In the genomic region with DNA sequence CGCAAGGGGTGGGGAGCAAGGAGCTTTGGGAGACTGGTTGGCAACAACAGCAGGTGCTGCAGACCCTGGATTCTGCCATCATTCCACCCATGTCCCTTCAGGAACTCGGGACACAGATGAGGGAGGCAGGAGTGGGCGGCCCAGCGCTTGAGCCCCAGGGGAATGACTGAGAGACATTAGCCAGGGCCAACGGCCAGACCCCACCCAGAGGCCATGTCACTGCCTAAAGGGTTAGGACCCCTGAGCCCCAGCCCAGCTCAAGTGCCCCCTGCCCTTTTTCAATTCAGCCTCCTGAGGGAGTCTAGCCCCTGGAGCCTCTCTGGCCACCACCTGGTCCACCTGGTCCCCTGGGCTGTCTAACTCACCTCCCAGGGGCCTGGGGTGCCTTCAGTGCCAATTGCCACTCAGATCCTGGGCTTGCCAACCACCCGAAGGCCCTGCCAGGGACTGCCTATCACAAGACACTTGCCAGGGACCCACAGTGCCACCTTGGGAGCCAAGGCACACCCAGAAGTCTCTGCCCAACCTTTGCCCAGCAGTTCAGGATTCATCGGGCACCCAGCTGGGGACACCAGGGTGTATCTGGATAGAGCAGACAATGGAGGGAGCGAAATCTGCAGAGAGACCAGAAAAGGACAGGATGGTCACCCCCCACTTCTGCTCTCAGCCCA, we compare ENCODE assay signal across 17 cellular contexts. TPM values are rescaled to one million over a fixed set of nuclear protein-coding genes. Genes with fewer than 3 reads are reported as not detected.
"Had no signal": no experiment of that assay in that cellular context is flagged by ENCODE, and none has a peak within 500 bp of the region (broad histone marks: within the 10 kb centered on the region; RNA-seq: fewer than 3 reads in every experiment).

No MANE protein-coding gene starts in this region.

- H3K4me1 ChIP-seq: lower lobe of right lung, right atrium auricular region, sigmoid colon had no signal

- H3K27ac Mint-ChIP-seq: dendritic cell treated with granulocyte-macrophage colony-stimulating factor and Interleukin-4, amounts not matched to agents 40 ng/mL and 50 ng/mL, for 4 days; memory B cell; mesothelial cell of epicardium had no signal

- H3K4me1 Mint-ChIP-seq: mesothelial cell of epicardium, neural crest cell had no signal

- H3K27me3 Mint-ChIP-seq: dendritic cell treated with granulocyte-macrophage colony-stimulating factor and Interleukin-4, amounts not matched to agents 40 ng/mL and 50 ng/mL, for 4 days; memory B cell had no signal

- H3K27me3 ChIP-seq: ovary, right atrium auricular region had no signal

- H3K27ac ChIP-seq: lower lobe of right lung, ovary, right atrium auricular region, sigmoid colon, skin epidermis had no signal

- DNase-seq: foreskin melanocyte; head of caudate nucleus; hippocampal formation; lower lobe of right lung; natural killer cell; nucleus accumbens; ovary; sigmoid colon; stimulated activated CD4-positive, alpha-beta T cell treated with anti-CD3 and anti-CD28 coated beads, Interleukin-12 subunit alpha, Interleukin-12 subunit beta, amount 100 ng/mL, for 4 hours; stimulated activated naive CD4-positive, alpha-beta T cell treated with Interleukin-2 at 50 U/mL for 16 hours; trophoblast cell had no signal

- H3K4me3 ChIP-seq: lower lobe of right lung, ovary, right atrium auricular region, sigmoid colon, skin epidermis had no signal

- H3K4me3 Mint-ChIP-seq: dendritic cell treated with granulocyte-macrophage colony-stimulating factor and Interleukin-4, amounts not matched to agents 40 ng/mL and 50 ng/mL, for 4 days; memory B cell; mesothelial cell of epicardium; natural killer cell; neural crest cell had no signal

- H3K36me3 Mint-ChIP-seq: mesothelial cell of epicardium, natural killer cell had no signal

- ATAC-seq: lower lobe of right lung, natural killer cell had no signal

- H3K9me3 ChIP-seq: lower lobe of right lung, ovary, right atrium auricular region, sigmoid colon had no signal

- H3K9me3 Mint-ChIP-seq: dendritic cell treated with granulocyte-macrophage colony-stimulating factor and Interleukin-4, amounts not matched to agents 40 ng/mL and 50 ng/mL, for 4 days; memory B cell; mesothelial cell of epicardium; natural killer cell; neural crest cell had no signal

- H3K36me3 ChIP-seq: ovary, right atrium auricular region, sigmoid colon had no signal

RNA-seq across cellular contexts. Expression of a gene that starts 42.3 kb away (rescaled TPM):
- total RNA-seq: right atrium auricular region had no signal
